Comparison of ENCODE assay signal across 1 cellular context in the genomic region with DNA sequence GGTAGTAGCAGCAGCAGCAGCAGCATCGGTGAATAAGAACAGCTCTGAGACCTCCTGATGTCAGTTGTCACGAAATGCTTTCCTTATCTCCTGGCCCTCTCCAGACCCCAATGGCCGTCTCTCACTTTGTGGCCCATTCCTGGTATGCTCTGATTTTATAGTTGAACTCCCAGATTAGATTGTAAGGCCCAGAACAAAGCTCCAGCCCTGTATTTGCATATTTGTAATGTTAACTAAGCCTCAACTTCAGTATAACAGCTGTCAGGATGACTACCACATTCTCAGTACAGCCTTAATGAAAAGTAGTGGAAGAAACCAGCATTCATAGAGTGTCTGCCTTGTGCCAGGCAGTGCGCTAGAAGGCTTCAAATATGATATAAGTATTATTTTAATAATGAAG.
TF ChIP-seq lines count a peak whose summit lies in the region.

No MANE protein-coding gene starts in this region.

TF ChIP-seq in IMR-90, 13 proteins besides CTCF, POLR2A, EP300 and RAD21:
- TF ChIP-seq, protein P1, sequence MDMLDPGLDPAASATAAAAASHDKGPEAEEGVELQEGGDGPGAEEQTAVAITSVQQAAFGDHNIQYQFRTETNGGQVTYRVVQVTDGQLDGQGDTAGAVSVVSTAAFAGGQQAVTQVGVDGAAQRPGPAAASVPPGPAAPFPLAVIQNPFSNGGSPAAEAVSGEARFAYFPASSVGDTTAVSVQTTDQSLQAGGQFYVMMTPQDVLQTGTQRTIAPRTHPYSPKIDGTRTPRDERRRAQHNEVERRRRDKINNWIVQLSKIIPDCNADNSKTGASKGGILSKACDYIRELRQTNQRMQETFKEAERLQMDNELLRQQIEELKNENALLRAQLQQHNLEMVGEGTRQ (IDR thresholded peaks at IDR 0.05; ENCODE audit: low read depth, low read length), result no peak
- no peak for TF ChIP-seq SMC3 (IDR thresholded peaks at IDR 0.05; ENCODE audit: low read depth, low read length)
- TF ChIP-seq MAZ (IDR thresholded peaks at IDR 0.05; ENCODE audit: borderline replicate concordance, low read depth, low read length), result no peak
- no peak for TF ChIP-seq RFX5 (IDR thresholded peaks at IDR 0.05; ENCODE audit: low read depth, low read length)
- no peak for TF ChIP-seq NFE2L2 (IDR thresholded peaks at IDR 0.05; ENCODE audit: low read depth, low read length)
- TF ChIP-seq, protein P2, sequence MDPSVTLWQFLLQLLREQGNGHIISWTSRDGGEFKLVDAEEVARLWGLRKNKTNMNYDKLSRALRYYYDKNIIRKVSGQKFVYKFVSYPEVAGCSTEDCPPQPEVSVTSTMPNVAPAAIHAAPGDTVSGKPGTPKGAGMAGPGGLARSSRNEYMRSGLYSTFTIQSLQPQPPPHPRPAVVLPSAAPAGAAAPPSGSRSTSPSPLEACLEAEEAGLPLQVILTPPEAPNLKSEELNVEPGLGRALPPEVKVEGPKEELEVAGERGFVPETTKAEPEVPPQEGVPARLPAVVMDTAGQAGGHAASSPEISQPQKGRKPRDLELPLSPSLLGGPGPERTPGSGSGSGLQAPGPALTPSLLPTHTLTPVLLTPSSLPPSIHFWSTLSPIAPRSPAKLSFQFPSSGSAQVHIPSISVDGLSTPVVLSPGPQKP (IDR thresholded peaks at IDR 0.05; ENCODE audit: borderline replicate concordance, low read depth, low read length), result no peak
- no peak for TF ChIP-seq CHD1 (IDR thresholded peaks at IDR 0.05; ENCODE audit: low read depth, low read length)
- no peak for TF ChIP-seq CEBPB (IDR thresholded peaks at IDR 0.05; ENCODE audit: low read depth, low read length)
- no peak for TF ChIP-seq BHLHE40 (IDR thresholded peaks at IDR 0.05; ENCODE audit: low read depth, low read length)
- TF ChIP-seq MXI1 (IDR thresholded peaks at IDR 0.05; ENCODE audit: borderline replicate concordance, low read depth, low read length), result no peak
